In genomic region chr1:29284286-29284960, GRCh38 we compare ENCODE assay signal across 18 cellular contexts. TPM values are rescaled to one million over a fixed set of nuclear protein-coding genes. Genes with fewer than 3 reads are reported as not detected.
DNase-seq lines count a peak whose midpoint lies in the region; ATAC-seq and TF ChIP-seq lines count a peak whose summit lies in the region.
"Had no signal": no experiment of that assay in that cellular context is flagged by ENCODE, and none has a peak within 500 bp of the region (broad histone marks: within the 10 kb centered on the region; RNA-seq: fewer than 3 reads in every experiment).

No MANE protein-coding gene starts in this region.

- H3K27ac ChIP-seq in ectodermal cell (ENCODE audit: insufficient read depth, low read depth, low read length, poor library complexity, severe bottlenecking), result no peak overlapping the region
- no peak overlapping the region for H3K27ac ChIP-seq in transverse colon
- H3K27ac ChIP-seq: C4-2B, RWPE1, SJSA1 had no signal

- H3K4me1 ChIP-seq in ectodermal cell (ENCODE audit: control insufficient read depth, insufficient read depth, low read length) (peaks cover 18% of the 10 kb centered on the region), transverse colon (no peaks in the 10 kb centered on the region)

- DNase-seq in activated CD8-positive, alpha-beta T cell treated with anti-CD3 and anti-CD28 coated beads, Interleukin-2, amount 10 ng/mL, durations not matched to agents 7 days and 5 days, result no peak
- DNase-seq in activated CD8-positive, alpha-beta T cell treated with anti-CD3 and anti-CD28 coated beads for 36 hours, result no peak
- DNase-seq in mesothelial cell of epicardium (ENCODE audit: low spot score in 2 of 2, unreplicated experiment in 2 of 2) (no peak), hepatic stellate cell (ENCODE audit: low spot score) (no peak), transverse colon (no peak)
- DNase-seq: 8988T, EL, MV-4-11, NCI-H1436, NCI-H2029 treated with DMSO at 0.1 percent for 48 hours, NCI-H510A treated with DMSO at 0.1 percent for 48 hours, OCI-M1 had no signal

- H3K9me3 ChIP-seq in ectodermal cell (ENCODE audit: control insufficient read depth, low read length), result no peaks in the 10 kb centered on the region
- H3K9me3 ChIP-seq in transverse colon, result no peaks in the 10 kb centered on the region
- H3K9me3 ChIP-seq: SJSA1 had no signal

- no peak for ATAC-seq in activated CD8-positive, alpha-beta T cell treated with anti-CD3 and anti-CD28 coated beads, Interleukin-2, amount 10 ng/mL, durations not matched to agents 7 days and 5 days
- no peak for ATAC-seq in activated CD8-positive, alpha-beta T cell treated with anti-CD3 and anti-CD28 coated beads for 36 hours
- ATAC-seq in GM21423 (IDR thresholded peaks at IDR 0.05; ENCODE audit: unreplicated experiment), result no peak
- ATAC-seq in GM18873 (IDR thresholded peaks at IDR 0.05; ENCODE audit: low FRiP score, unreplicated experiment), result no peak

- H3K27ac Mint-ChIP-seq in activated CD8-positive, alpha-beta T cell treated with anti-CD3 and anti-CD28 coated beads, Interleukin-2, amount 10 ng/mL, durations not matched to agents 7 days and 5 days, result peak overlapping the region; percentile 39
- H3K27ac Mint-ChIP-seq in activated CD8-positive, alpha-beta T cell treated with anti-CD3 and anti-CD28 coated beads for 36 hours, result no peak overlapping the region
- peak overlapping the region; percentile 41 for H3K27ac Mint-ChIP-seq in mesothelial cell of epicardium

- H3K4me3 ChIP-seq in ectodermal cell (ENCODE audit: insufficient read depth, low read depth, low read length) (peak overlapping the region; percentile 43), transverse colon (no peak overlapping the region)
- H3K4me3 ChIP-seq: SJSA1 had no signal

- H3K27me3 Mint-ChIP-seq in activated CD8-positive, alpha-beta T cell treated with anti-CD3 and anti-CD28 coated beads, Interleukin-2, amount 10 ng/mL, durations not matched to agents 7 days and 5 days (ENCODE audit: low read depth), result no peaks in the 10 kb centered on the region
- no peaks in the 10 kb centered on the region for H3K27me3 Mint-ChIP-seq in activated CD8-positive, alpha-beta T cell treated with anti-CD3 and anti-CD28 coated beads for 36 hours
- no peaks in the 10 kb centered on the region for H3K27me3 Mint-ChIP-seq in mesothelial cell of epicardium (ENCODE audit: low read depth)

- TF ChIP-seq POLR2A in transverse colon (IDR thresholded peaks at IDR 0.05), result no peak

- H3K36me3 ChIP-seq in ectodermal cell (ENCODE audit: control insufficient read depth, insufficient read depth, low read length) (no peaks in the 10 kb centered on the region), transverse colon (no peaks in the 10 kb centered on the region)
- H3K36me3 ChIP-seq: SJSA1 had no signal

- in situ Hi-C loops in transverse colon (cut with MboI; ENCODE audit: low pct_ligation_motif_present in 1 of 4, low pct_unique_long_range_greater_than_20kb in 1 of 4, low sequenced_read_pairs in 3 of 4), result no loop called here

- CTCF ChIA-PET in activated CD8-positive, alpha-beta T cell treated with anti-CD3 and anti-CD28 coated beads, Interleukin-2, amount 10 ng/mL, durations not matched to agents 7 days and 5 days (lab: Charles Lee), result no interaction called here
- CTCF ChIA-PET in activated CD8-positive, alpha-beta T cell treated with anti-CD3 and anti-CD28 coated beads for 36 hours (lab: Charles Lee), result no interaction called here

- POLR2A ChIA-PET in activated CD8-positive, alpha-beta T cell treated with anti-CD3 and anti-CD28 coated beads, Interleukin-2, amount 10 ng/mL, durations not matched to agents 7 days and 5 days (lab: Charles Lee), result no interaction called here
- POLR2A ChIA-PET in activated CD8-positive, alpha-beta T cell treated with anti-CD3 and anti-CD28 coated beads for 36 hours (lab: Charles Lee), result no interaction called here

- H3K4me3 Mint-ChIP-seq in activated CD8-positive, alpha-beta T cell treated with anti-CD3 and anti-CD28 coated beads, Interleukin-2, amount 10 ng/mL, durations not matched to agents 7 days and 5 days, result no peak overlapping the region
- no peak overlapping the region for H3K4me3 Mint-ChIP-seq in activated CD8-positive, alpha-beta T cell treated with anti-CD3 and anti-CD28 coated beads for 36 hours
- no peak overlapping the region for H3K4me3 Mint-ChIP-seq in mesothelial cell of epicardium

- intact Hi-C loops in activated CD8-positive, alpha-beta T cell treated with anti-CD3 and anti-CD28 coated beads for 36 hours (cut with micrococcal nuclease), result no loop called here
- intact Hi-C loops in transverse colon (cut with DNase I; ENCODE audit: low total_unique reads), result no loop called here

- WGBS in ectodermal cell, 2 experiments, result 91 to 94% methylated on average over 8 of the region's 8 CpGs
- WGBS in transverse colon (ENCODE audit: low coverage in 1 of 2), 2 donors, result 90 to 92% methylated on average over 2 to 8 of the region's 8 CpGs

- no peaks in the 10 kb centered on the region for H3K36me3 Mint-ChIP-seq in activated CD8-positive, alpha-beta T cell treated with anti-CD3 and anti-CD28 coated beads, Interleukin-2, amount 10 ng/mL, durations not matched to agents 7 days and 5 days (ENCODE audit: low read depth)
- H3K36me3 Mint-ChIP-seq in activated CD8-positive, alpha-beta T cell treated with anti-CD3 and anti-CD28 coated beads for 36 hours (ENCODE audit: low read depth), result no peaks in the 10 kb centered on the region
- H3K36me3 Mint-ChIP-seq in mesothelial cell of epicardium, result peaks cover 22% of the 10 kb centered on the region

- peaks cover 3% of the 10 kb centered on the region for H3K4me1 Mint-ChIP-seq in activated CD8-positive, alpha-beta T cell treated with anti-CD3 and anti-CD28 coated beads, Interleukin-2, amount 10 ng/mL, durations not matched to agents 7 days and 5 days (ENCODE audit: low read depth)
- H3K4me1 Mint-ChIP-seq in activated CD8-positive, alpha-beta T cell treated with anti-CD3 and anti-CD28 coated beads for 36 hours (ENCODE audit: low read depth), result peaks cover 4% of the 10 kb centered on the region
- peaks cover 12% of the 10 kb centered on the region for H3K4me1 Mint-ChIP-seq in mesothelial cell of epicardium

- H3K9me3 Mint-ChIP-seq in activated CD8-positive, alpha-beta T cell treated with anti-CD3 and anti-CD28 coated beads, Interleukin-2, amount 10 ng/mL, durations not matched to agents 7 days and 5 days (ENCODE audit: insufficient read depth), result no peaks in the 10 kb centered on the region
- H3K9me3 Mint-ChIP-seq in activated CD8-positive, alpha-beta T cell treated with anti-CD3 and anti-CD28 coated beads for 36 hours, result no peaks in the 10 kb centered on the region
- no peaks in the 10 kb centered on the region for H3K9me3 Mint-ChIP-seq in mesothelial cell of epicardium

- no peak for TF ChIP-seq EP300 in transverse colon (IDR thresholded peaks at IDR 0.05; ENCODE audit: low read depth)

- no peak for TF ChIP-seq CTCF in activated CD8-positive, alpha-beta T cell treated with anti-CD3 and anti-CD28 coated beads for 36 hours (IDR thresholded peaks at IDR 0.05)
- TF ChIP-seq CTCF in mesothelial cell of epicardium (IDR thresholded peaks at IDR 0.05; ENCODE audit: unreplicated experiment) (no peak), transverse colon (IDR thresholded peaks at IDR 0.05) (no peak)

- H3K27me3 ChIP-seq in ectodermal cell (ENCODE audit: control insufficient read depth, insufficient read depth, low read length, poor library complexity, severe bottlenecking), result no peaks in the 10 kb centered on the region
- no peaks in the 10 kb centered on the region for H3K27me3 ChIP-seq in transverse colon
- H3K27me3 ChIP-seq: SJSA1 had no signal

RNA-seq across cellular contexts. Expression of gene PTPRU, which starts 48.1 kb away (rescaled TPM):
- under 1 TPM in 1 of 2 experiments, not detected in 1; 0.13 TPM for total RNA-seq in activated CD8-positive, alpha-beta T cell treated with anti-CD3 and anti-CD28 coated beads, Interleukin-2, amount 10 ng/mL, durations not matched to agents 7 days and 5 days
- total RNA-seq in activated CD8-positive, alpha-beta T cell treated with anti-CD3 and anti-CD28 coated beads for 36 hours, result under 1 TPM; 0.56 to 0.74 TPM
- polyA plus RNA-seq in ectodermal cell (2013, experiment 1 of 4), result 32.6 TPM
- polyA plus RNA-seq in ectodermal cell (2013, experiment 2 of 4), result 37.4 TPM
- polyA plus RNA-seq in ectodermal cell (2013, experiment 3 of 4), result 34.2 TPM
- polyA plus RNA-seq in ectodermal cell (2013, experiment 4 of 4), result 41.5 TPM
- total RNA-seq in mesothelial cell of epicardium (143 to 151 TPM (median 145 TPM) in 3 replicates), transverse colon (1 to 10 TPM; 5.6 to 9.7 (median 7.4) TPM)

RNA-seq across cellular contexts. Expression of gene MECR, which starts 53.7 kb away (rescaled TPM):
- total RNA-seq in activated CD8-positive, alpha-beta T cell treated with anti-CD3 and anti-CD28 coated beads, Interleukin-2, amount 10 ng/mL, durations not matched to agents 7 days and 5 days, result 10 to 100 TPM; 23.5 to 26.4 TPM
- total RNA-seq in activated CD8-positive, alpha-beta T cell treated with anti-CD3 and anti-CD28 coated beads for 36 hours, result 10 to 100 TPM; 42.2 to 43.5 TPM
- polyA plus RNA-seq in ectodermal cell (2013, experiment 1 of 4), result 29.1 TPM
- 33.0 TPM for polyA plus RNA-seq in ectodermal cell (2013, experiment 2 of 4)
- 26.3 TPM for polyA plus RNA-seq in ectodermal cell (2013, experiment 3 of 4)
- 33.2 TPM for polyA plus RNA-seq in ectodermal cell (2013, experiment 4 of 4)
- total RNA-seq in mesothelial cell of epicardium, result 36.6 to 40.0 TPM (median 38.0 TPM) in 3 replicates
- total RNA-seq in transverse colon, result 10 to 100 TPM in 2 of 4 donors, 1 to 10 TPM in 1, not detected in 1; 5.2 to 16.0 (median 12.2) TPM

Comparison
In these comparisons a context has a peak if more than half of its experiments do, and no peak if none do; other contexts are left out.
1. RNA of gene PTPRU, which starts 48.1 kb away (total RNA-seq): 143 to 151 TPM in mesothelial cell of epicardium; 5.6 to 9.7 TPM in transverse colon, 0.56 to 0.74 TPM in activated CD8-positive, alpha-beta T cell treated with anti-CD3 and anti-CD28 coated beads for 36 hours and 0.13 TPM in activated CD8-positive, alpha-beta T cell treated with anti-CD3 and anti-CD28 coated beads, Interleukin-2, amount 10 ng/mL, durations not matched to agents 7 days and 5 days; every median in the first group is over 10 times any median in the second.